1 cellular context compared by ENCODE assay signal in genomic region chr6:44328203-44328602, GRCh38.
A peak's percentile ranks its signal among the peaks of the same experiment; 100 is the strongest.
TF ChIP-seq lines count a peak whose summit lies in the region.

No MANE protein-coding gene starts in this region.

TF ChIP-seq in K562, 482 proteins besides CTCF, POLR2A, EP300 and RAD21:
- peak; percentile 69 for TF ChIP-seq PRDM10 (IDR thresholded peaks at IDR 0.05; ENCODE audit: partially characterized antibody)
TF ChIP-seq in K562: peak in this region for 1; not testable (repeated sequence) for 481.
